8 cellular contexts compared by ENCODE assay signal in the genomic region with DNA sequence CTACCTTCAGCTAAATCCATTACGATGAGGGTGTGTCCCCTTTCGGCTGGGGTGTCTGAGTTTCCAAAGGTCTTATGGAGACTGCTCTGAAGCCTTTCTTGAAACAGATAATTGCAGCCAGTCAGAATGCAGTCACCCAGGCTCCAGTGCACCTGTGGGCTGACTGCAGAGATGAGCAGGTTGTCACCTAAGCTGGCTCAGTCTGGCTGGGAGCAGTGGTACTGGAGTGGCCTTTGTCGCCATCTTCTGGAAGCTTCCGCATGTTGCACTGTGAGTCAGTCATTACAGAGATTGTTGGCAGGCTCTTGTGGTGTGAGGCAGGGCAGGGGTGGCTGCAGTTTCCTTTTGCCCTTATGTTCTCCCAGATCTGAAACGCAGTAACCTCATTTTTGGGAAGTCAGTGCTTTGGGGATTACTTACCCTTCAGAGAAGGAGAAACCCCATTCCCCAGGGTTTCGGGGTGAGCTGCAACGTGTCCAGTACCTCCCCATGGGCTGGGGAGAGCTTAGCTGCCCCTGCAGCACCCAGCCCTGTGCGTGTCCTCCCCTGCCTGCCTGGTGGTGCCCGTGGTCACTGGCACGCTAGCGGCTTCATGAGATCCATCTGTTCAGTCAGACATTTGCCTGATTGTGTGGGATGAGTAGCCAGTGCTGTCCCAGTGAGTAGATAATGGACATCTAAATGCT. TPM values are rescaled to one million over a fixed set of nuclear protein-coding genes. Genes with fewer than 3 reads are reported as not detected.
DNase-seq lines count a peak whose midpoint lies in the region; ATAC-seq and TF ChIP-seq lines count a peak whose summit lies in the region.

No MANE protein-coding gene starts in this region.

- H3K27me3 Mint-ChIP-seq in CD8-positive, alpha-beta T cell (ENCODE audit: low read depth) = no peaks in the 10 kb centered on the region

- ATAC-seq in CD8-positive, alpha-beta T cell = peak; percentile 98
- ATAC-seq in GM19395 (IDR thresholded peaks at IDR 0.05; ENCODE audit: unreplicated experiment) = peak; percentile 95
- peak; percentile 90 for ATAC-seq in HG03442 (IDR thresholded peaks at IDR 0.05; ENCODE audit: unreplicated experiment)

- H3K9me3 Mint-ChIP-seq in CD8-positive, alpha-beta T cell = no peaks in the 10 kb centered on the region

- H3K4me3 ChIP-seq in CD8-positive, alpha-beta T cell (ENCODE audit: low read depth, low read length) = no peak overlapping the region

- no peaks in the 10 kb centered on the region for H3K27me3 ChIP-seq in CD8-positive, alpha-beta T cell (ENCODE audit: insufficient read depth, low read length)

- no peak overlapping the region for H3K27ac Mint-ChIP-seq in CD8-positive, alpha-beta T cell

- POLR2A ChIA-PET in CD8-positive, alpha-beta T cell (lab: Charles Lee) = interaction anchor here (0.7 to 3.4 kb wide), 4 partner anchors 10 to 67 kb away, joined by 3 to 11 read pairs (median 4); partner anchors contain the start of gene SMYD2

- H3K27ac ChIP-seq in CD8-positive, alpha-beta T cell (ENCODE audit: low read depth, low read length) = no peak overlapping the region

- TF ChIP-seq CTCF in CD8-positive, alpha-beta T cell (IDR thresholded peaks at IDR 0.05) = peak; percentile 79

- intact Hi-C loops in CD8-positive, alpha-beta T cell (cut with DNase I, micrococcal nuclease) = loop anchor here (1.0 to 10.0 kb wide), 9 partner anchors 48 to 1207 kb away; partner anchors contain the start of gene SMYD2 (in 1 of the 2)

- peaks cover 73% of the 10 kb centered on the region for H3K36me3 Mint-ChIP-seq in CD8-positive, alpha-beta T cell

- no peaks in the 10 kb centered on the region for H3K9me3 ChIP-seq in CD8-positive, alpha-beta T cell (ENCODE audit: low read length)

- no peaks in the 10 kb centered on the region for H3K4me1 ChIP-seq in CD8-positive, alpha-beta T cell (ENCODE audit: insufficient read depth, low read length)

- no peak overlapping the region for H3K4me3 Mint-ChIP-seq in CD8-positive, alpha-beta T cell

- CTCF ChIA-PET in CD8-positive, alpha-beta T cell (lab: Charles Lee) = interaction anchor here (0.6 to 17.7 kb wide), 47 partner anchors 8 to 1207 kb away, joined by 3 to 681 read pairs (median 5); partner anchors contain the start of gene SMYD2

- peaks cover 7% of the 10 kb centered on the region for H3K36me3 ChIP-seq in CD8-positive, alpha-beta T cell (ENCODE audit: insufficient read depth, low read length)

- peak; percentile 62 to 87 (median 75) for DNase-seq in CD8-positive, alpha-beta T cell
- DNase-seq in NCI-H510A treated with DMSO at 0.1 percent for 48 hours (lab: John Stamatoyannopoulos, UW) = peak; percentile 80
- peak; percentile 62 to 71 for DNase-seq in activated CD4-positive, alpha-beta T cell treated with anti-CD3 and anti-CD28 coated beads, Interleukin-2, amount 50 U/mL, for 24 hours (ENCODE audit: low read depth in 1 of 2, low spot score in 1 of 2)
- DNase-seq in dermis microvascular lymphatic vessel endothelial cell (ENCODE audit: low read depth in 2 of 2) = peak; percentile 82 to 87
- DNase-seq in lung microvascular endothelial cell (ENCODE audit: low read depth in 2 of 2) = peak; percentile 80 to 93
- peak; percentile 63 for DNase-seq in stimulated activated CD8-positive, alpha-beta memory T cell treated with anti-CD3 and anti-CD28 coated beads, Interleukin-15, amount 100 ng/mL, for 1 hour (ENCODE audit: low read depth)

- no peaks in the 10 kb centered on the region for H3K4me1 Mint-ChIP-seq in CD8-positive, alpha-beta T cell (ENCODE audit: low read depth)

RNA-seq across cellular contexts. Expression of gene SMYD2, which starts 48.0 kb away (rescaled TPM):
- 10 to 100 TPM; 12.9 to 14.1 TPM for total RNA-seq in CD8-positive, alpha-beta T cell
- total RNA-seq in dermis microvascular lymphatic vessel endothelial cell (193 and 220 TPM in 2 replicates), lung microvascular endothelial cell (147 and 192 TPM in 2 replicates)
